8 cellular contexts compared by ENCODE assay signal in genomic region chr12:31326689-31327659, GRCh38. TPM values are rescaled to one million over a fixed set of nuclear protein-coding genes. Genes with fewer than 3 reads are reported as not detected.
DNase-seq lines count a peak whose midpoint lies in the region; ATAC-seq and TF ChIP-seq lines count a peak whose summit lies in the region.

No MANE protein-coding gene starts in this region.

- in situ Hi-C loops in transverse colon (cut with MboI; ENCODE audit: low pct_ligation_motif_present in 1 of 4, low pct_unique_long_range_greater_than_20kb in 1 of 4, low sequenced_read_pairs in 3 of 4), result no loop called here

- CTCF ChIA-PET in activated naive CD4-positive, alpha-beta T cell treated with anti-CD3 and anti-CD28 coated beads, Interleukin-2, amount 10 ng/mL, durations not matched to agents 7 days and 5 days (lab: Charles Lee), result interaction anchor here (1.2 kb wide), 1 partner anchor 36 kb away, joined by 5 read pairs; no protein-coding TSS in a partner anchor

- no peak for TF ChIP-seq POLR2A in adrenal gland (IDR thresholded peaks at IDR 0.05)
- TF ChIP-seq POLR2A in transverse colon (IDR thresholded peaks at IDR 0.05), result no peak

- H3K27me3 ChIP-seq in adrenal gland (no peaks in the 10 kb centered on the region), lower lobe of right lung (ENCODE audit: low read depth) (no peaks in the 10 kb centered on the region), transverse colon (no peaks in the 10 kb centered on the region)

- intact Hi-C loops in adrenal gland (cut with DNase I), result no loop called here
- intact Hi-C loops in lower lobe of right lung (cut with DNase I), result no loop called here
- intact Hi-C loops in transverse colon (cut with DNase I; ENCODE audit: low total_unique reads), result no loop called here

- TF ChIP-seq EP300 in transverse colon (IDR thresholded peaks at IDR 0.05; ENCODE audit: low read depth), result no peak

- no peaks in the 10 kb centered on the region for H3K9me3 Mint-ChIP-seq in activated naive CD4-positive, alpha-beta T cell treated with anti-CD3 and anti-CD28 coated beads, Interleukin-2, amount 10 ng/mL, durations not matched to agents 7 days and 5 days

- H3K27me3 Mint-ChIP-seq in activated naive CD4-positive, alpha-beta T cell treated with anti-CD3 and anti-CD28 coated beads, Interleukin-2, amount 10 ng/mL, durations not matched to agents 7 days and 5 days, result peaks cover 38% of the 10 kb centered on the region

- peak overlapping the region; percentile 99 for H3K27ac Mint-ChIP-seq in activated naive CD4-positive, alpha-beta T cell treated with anti-CD3 and anti-CD28 coated beads, Interleukin-2, amount 10 ng/mL, durations not matched to agents 7 days and 5 days

- ATAC-seq in lower lobe of right lung, result no peak
- no peak for ATAC-seq in esophagus mucosa
- no peak for ATAC-seq in GM18909 (IDR thresholded peaks at IDR 0.05; ENCODE audit: poor library complexity, unreplicated experiment)

- H3K27ac ChIP-seq in adrenal gland (peak overlapping the region in 4 of 5 donors; percentile 57 to 96 (median 90)), lower lobe of right lung (peak overlapping the region; percentile 98), transverse colon (peak overlapping the region; percentile 93 to 96 (median 96))

- H3K4me3 Mint-ChIP-seq in activated naive CD4-positive, alpha-beta T cell treated with anti-CD3 and anti-CD28 coated beads, Interleukin-2, amount 10 ng/mL, durations not matched to agents 7 days and 5 days, result peak overlapping the region; percentile 99

- H3K4me1 Mint-ChIP-seq in activated naive CD4-positive, alpha-beta T cell treated with anti-CD3 and anti-CD28 coated beads, Interleukin-2, amount 10 ng/mL, durations not matched to agents 7 days and 5 days, result peaks cover 20% of the 10 kb centered on the region

- H3K4me3 ChIP-seq in adrenal gland (peak overlapping the region in 2 of 4 donors; percentile 78 to 80), lower lobe of right lung (peak overlapping the region; percentile 94), transverse colon (peak overlapping the region in 3 of 4 donors; percentile 64 to 79 (median 67))

- peaks cover 13% of the 10 kb centered on the region for H3K36me3 Mint-ChIP-seq in activated naive CD4-positive, alpha-beta T cell treated with anti-CD3 and anti-CD28 coated beads, Interleukin-2, amount 10 ng/mL, durations not matched to agents 7 days and 5 days

- H3K9me3 ChIP-seq in adrenal gland (replicated peaks in 1 of 3), result no peaks in the 10 kb centered on the region
- H3K9me3 ChIP-seq in lower lobe of right lung, result no peaks in the 10 kb centered on the region
- H3K9me3 ChIP-seq in transverse colon, result no peaks in the 10 kb centered on the region

- H3K4me1 ChIP-seq in adrenal gland (replicated peaks in 1 of 2) (peaks cover 10 to 21% of the 10 kb centered on the region in 2 donors), lower lobe of right lung (peaks cover 22% of the 10 kb centered on the region), transverse colon (peaks cover 0 to 26% (median 8%) of the 10 kb centered on the region in 4 donors)

- 29 to 35% (median 32%) methylated on average over 20 of the region's 20 CpGs for WGBS in adrenal gland, 4 donors
- 13 to 52% methylated on average over 12 to 20 of the region's 20 CpGs for WGBS in transverse colon (ENCODE audit: low coverage in 1 of 2), 2 donors

- no peak for DNase-seq in activated naive CD4-positive, alpha-beta T cell treated with anti-CD3 and anti-CD28 coated beads, Interleukin-2, amount 10 ng/mL, durations not matched to agents 7 days and 5 days
- no peak for DNase-seq in activated naive CD4-positive, alpha-beta T cell treated with Interleukin-2 at 50 U/mL for 16 hours
- no peak for DNase-seq in adrenal gland
- DNase-seq in lower lobe of right lung, result no peak
- DNase-seq in transverse colon, result no peak
- DNase-seq in putamen (ENCODE audit: low spot score), result no peak

- no peak for TF ChIP-seq CTCF in adrenal gland (IDR thresholded peaks at IDR 0.05)
- TF ChIP-seq CTCF in lower lobe of right lung (IDR thresholded peaks at IDR 0.05), result no peak
- no peak for TF ChIP-seq CTCF in transverse colon (IDR thresholded peaks at IDR 0.05)

- H3K36me3 ChIP-seq in adrenal gland (replicated peaks in 1 of 2) (no peaks in the 10 kb centered on the region), lower lobe of right lung (no peaks in the 10 kb centered on the region), transverse colon (no peaks in the 10 kb centered on the region)

RNA-seq across cellular contexts. Expression of gene SINHCAF, which starts 1.0 kb away (rescaled TPM):
- total RNA-seq in adrenal gland (10 to 100 TPM; 13.8 to 69.4 (median 31.3) TPM), lower lobe of right lung (45.2 TPM), transverse colon (100 to 1,000 TPM in 1 of 4 donors, 10 to 100 TPM in 3; 16.8 to 135 (median 64.8) TPM), esophagus mucosa (46.6 TPM)
- 10 to 100 TPM; 12.5 to 19.9 (median 14.7) TPM for polyA plus RNA-seq in adrenal gland
